In genomic region chr3:119934250-119934649, GRCh38 we compare ENCODE assay signal across 26 cellular contexts.
"Had no signal": no experiment of that assay in that cellular context is flagged by ENCODE, and none has a peak within 500 bp of the region (broad histone marks: within the 10 kb centered on the region; RNA-seq: fewer than 3 reads in every experiment).

No MANE protein-coding gene starts in this region.

- DNase-seq: dermis blood vessel endothelial cell; dorsolateral prefrontal cortex; effector CD4-positive, alpha-beta T cell; effector memory CD4-positive, alpha-beta T cell; erythroblast; esophagus squamous epithelium; foreskin fibroblast; foreskin melanocyte; gastrocnemius medialis; glutamatergic neuron; head of caudate nucleus; heart right ventricle; hippocampal formation; left cardiac atrium; left lung; left ventricle myocardium superior; lower lobe of right lung; mesenchymal stem cell; mucosa of descending colon; naive B cell had no signal

- H3K27ac ChIP-seq: coronary artery, dorsolateral prefrontal cortex, epithelial cell of prostate, esophagus squamous epithelium, gastrocnemius medialis, heart right ventricle, left lung, lower lobe of right lung had no signal

- H3K4me1 ChIP-seq: esophagus squamous epithelium, lower lobe of right lung had no signal

- H3K36me3 ChIP-seq: esophagus squamous epithelium, gastrocnemius medialis, heart right ventricle, left lung, lower lobe of right lung had no signal

- FAIRE-seq: colon, islet of Langerhans, keratinocyte had no signal

- H3K4me3 ChIP-seq: coronary artery, dorsolateral prefrontal cortex, esophagus squamous epithelium, gastrocnemius medialis, heart right ventricle, left lung, lower lobe of right lung, mucosa of descending colon had no signal

- H3K9me3 ChIP-seq: esophagus squamous epithelium, gastrocnemius medialis, left lung, lower lobe of right lung, mucosa of descending colon had no signal

- ATAC-seq: esophagus mucosa, gastrocnemius medialis, heart right ventricle, left cardiac atrium, left lung, left ventricle myocardium superior, lower lobe of right lung, mucosa of descending colon had no signal

- H3K27me3 ChIP-seq: dorsolateral prefrontal cortex, esophagus squamous epithelium, gastrocnemius medialis, heart right ventricle, left lung had no signal
